Comparison of ENCODE assay signal across 18 cellular contexts in the genomic region with DNA sequence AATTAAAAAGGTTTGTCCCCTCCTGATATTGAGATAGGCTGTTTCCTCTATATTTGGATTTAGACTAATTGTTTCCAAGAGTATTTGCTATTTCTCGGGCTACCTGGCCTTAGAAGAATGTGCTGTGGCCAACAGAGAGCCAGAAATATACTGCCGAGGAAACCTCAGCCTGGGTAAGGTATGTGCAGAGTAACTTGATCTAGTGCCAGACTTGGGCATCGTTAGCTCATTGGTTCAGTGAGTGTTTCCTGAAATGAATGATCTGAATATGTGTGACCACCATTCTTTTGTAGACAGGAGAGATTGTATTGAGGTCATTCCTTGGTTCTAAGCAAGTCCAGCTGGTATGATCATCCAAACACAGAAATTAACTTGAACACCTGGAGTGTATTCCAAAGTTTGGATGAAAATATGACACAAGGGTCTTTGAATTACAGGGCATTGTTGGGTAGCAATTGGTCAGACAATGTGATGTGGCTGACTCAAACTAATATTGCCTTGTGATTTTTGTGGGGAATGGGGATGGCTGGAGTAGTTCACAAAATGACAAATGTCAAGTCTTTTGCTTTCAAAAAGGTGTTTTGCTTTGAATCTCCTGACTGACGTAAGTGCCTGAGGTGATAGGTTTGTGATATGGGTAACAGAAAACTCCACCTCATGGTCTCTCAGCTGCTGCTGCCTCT.
"Had no signal": no experiment of that assay in that cellular context is flagged by ENCODE, and none has a peak within 500 bp of the region (broad histone marks: within the 10 kb centered on the region; RNA-seq: fewer than 3 reads in every experiment).

No MANE protein-coding gene starts in this region.

- H3K27me3 Mint-ChIP-seq: dendritic cell treated with granulocyte-macrophage colony-stimulating factor and Interleukin-4, amounts not matched to agents 40 ng/mL and 50 ng/mL, for 4 days had no signal

- H3K4me1 Mint-ChIP-seq: naive thymus-derived CD4-positive, alpha-beta T cell; neural progenitor cell had no signal

- ATAC-seq: gastroesophageal sphincter; left lobe of liver; naive thymus-derived CD4-positive, alpha-beta T cell; right cardiac atrium had no signal

- H3K9me3 Mint-ChIP-seq: dendritic cell treated with granulocyte-macrophage colony-stimulating factor and Interleukin-4, amounts not matched to agents 40 ng/mL and 50 ng/mL, for 4 days; neural progenitor cell had no signal

- H3K4me3 Mint-ChIP-seq: dendritic cell treated with granulocyte-macrophage colony-stimulating factor and Interleukin-4, amounts not matched to agents 40 ng/mL and 50 ng/mL, for 4 days; naive thymus-derived CD4-positive, alpha-beta T cell; neural progenitor cell had no signal

- H3K27ac Mint-ChIP-seq: dendritic cell treated with granulocyte-macrophage colony-stimulating factor and Interleukin-4, amounts not matched to agents 40 ng/mL and 50 ng/mL, for 4 days; naive thymus-derived CD4-positive, alpha-beta T cell; neural progenitor cell; progenitor cell of endocrine pancreas had no signal

- DNase-seq: esophagus squamous epithelium; foreskin fibroblast; glutamatergic neuron; islet precursor cell; mammary epithelial cell; naive thymus-derived CD4-positive, alpha-beta T cell; nucleus accumbens; ovary; right cardiac atrium; stimulated activated CD4-positive, alpha-beta T cell treated with anti-CD3 and anti-CD28 coated beads, Interleukin-2, amount 100 ng/mL, for 48 hours; stomach; substantia nigra; transverse colon had no signal

- H3K36me3 Mint-ChIP-seq: naive thymus-derived CD4-positive, alpha-beta T cell; neural progenitor cell had no signal
